Comparison of ENCODE assay signal across 9 cellular contexts in genomic region chr18:23574611-23575308, GRCh38. TPM values are rescaled to one million over a fixed set of nuclear protein-coding genes. Genes with fewer than 3 reads are reported as not detected.
A peak's percentile ranks its signal among the peaks of the same experiment; 100 is the strongest.
DNase-seq lines count a peak whose midpoint lies in the region; ATAC-seq and TF ChIP-seq lines count a peak whose summit lies in the region.
"Had no signal": no experiment of that assay in that cellular context is flagged by ENCODE, and none has a peak within 500 bp of the region (broad histone marks: within the 10 kb centered on the region; RNA-seq: fewer than 3 reads in every experiment).

No MANE protein-coding gene starts in this region.

- H3K4me3 ChIP-seq in Peyer's patch = no peak overlapping the region
- H3K4me3 ChIP-seq in endodermal cell (ENCODE audit: low read length) = no peak overlapping the region

- peak overlapping the region; percentile 37 for H3K27ac Mint-ChIP-seq in Calu3 (ENCODE audit: unreplicated experiment)
- H3K27ac Mint-ChIP-seq in endodermal cell = peak overlapping the region; percentile 72
- peak overlapping the region; percentile 49 for H3K27ac Mint-ChIP-seq in progenitor cell of endocrine pancreas

- H3K4me1 Mint-ChIP-seq in Calu3 (ENCODE audit: low read depth, unreplicated experiment) (peaks cover 35% of the 10 kb centered on the region), endodermal cell (peaks cover 13% of the 10 kb centered on the region), progenitor cell of endocrine pancreas (ENCODE audit: low read depth) (peaks cover 5% of the 10 kb centered on the region)

- CTCF ChIA-PET in Calu3 (lab: Charles Lee) = no interaction called here

- intact Hi-C loops in Calu3 (cut with micrococcal nuclease; ENCODE audit: unreplicated experiment) = no loop called here

- no peak for ATAC-seq in GM21367 (IDR thresholded peaks at IDR 0.05; ENCODE audit: unreplicated experiment)

- H3K9ac ChIP-seq in endodermal cell (ENCODE audit: extremely low read depth, low read length, poor library complexity, severe bottlenecking) = no peak overlapping the region

- H3K27ac ChIP-seq in Peyer's patch (peak overlapping the region; percentile 32 to 76 (median 61)), endodermal cell (ENCODE audit: low read depth, low read length) (no peak overlapping the region)

- no peaks in the 10 kb centered on the region for H3K27me3 Mint-ChIP-seq in Calu3 (ENCODE audit: unreplicated experiment)
- H3K27me3 Mint-ChIP-seq in endodermal cell (ENCODE audit: insufficient read depth) = no peaks in the 10 kb centered on the region
- H3K27me3 Mint-ChIP-seq in progenitor cell of endocrine pancreas = no peaks in the 10 kb centered on the region

- TF ChIP-seq POLR2A in Peyer's patch (IDR thresholded peaks at IDR 0.05) = no peak

- H3K4me3 Mint-ChIP-seq in Calu3 (ENCODE audit: low read depth, unreplicated experiment) = peak overlapping the region; percentile 12
- H3K4me3 Mint-ChIP-seq in endodermal cell = no peak overlapping the region
- H3K4me3 Mint-ChIP-seq in progenitor cell of endocrine pancreas (ENCODE audit: low read depth) = no peak overlapping the region

- H3K9me3 ChIP-seq in Peyer's patch (no peaks in the 10 kb centered on the region), endodermal cell (ENCODE audit: control insufficient read depth, low read length) (no peaks in the 10 kb centered on the region)

- H3K27me3 ChIP-seq in Peyer's patch = no peaks in the 10 kb centered on the region
- H3K27me3 ChIP-seq in endodermal cell (ENCODE audit: control insufficient read depth, insufficient read depth, low read length, poor library complexity, severe bottlenecking) = no peaks in the 10 kb centered on the region

- DNase-seq in Calu3 (no peak), Peyer's patch (no peak), endodermal cell (no peak), progenitor cell of endocrine pancreas (ENCODE audit: low spot score, unreplicated experiment) (no peak), DMS 273 (lab: John Stamatoyannopoulos, UW; ENCODE audit: unreplicated experiment) (no peak), RPMI8226 (no peak), cerebellar nuclear complex (lab: John Stamatoyannopoulos, UW) (no peak)
- DNase-seq: NCI-H524 had no signal

- WGBS in endodermal cell (ENCODE audit: insufficient coverage in 1 of 2, insufficient read length in 1 of 2), 2 experiments = 87 to 100% methylated on average over 1 to 5 of the region's 5 CpGs

- BruUV-seq in Calu3 (replicated peaks; lab: Mats Ljungman, UMichigan) = no TSS peak

- H3K36me3 Mint-ChIP-seq in Calu3 (ENCODE audit: insufficient read depth, unreplicated experiment) (peaks cover 54% of the 10 kb centered on the region), endodermal cell (ENCODE audit: low read depth) (peaks cover 43% of the 10 kb centered on the region), progenitor cell of endocrine pancreas (ENCODE audit: insufficient read depth) (peaks cover 12% of the 10 kb centered on the region)

- peaks cover 0 to 39% (median 0%) of the 10 kb centered on the region in 3 donors for H3K36me3 ChIP-seq in Peyer's patch
- H3K36me3 ChIP-seq in endodermal cell (ENCODE audit: control insufficient read depth, insufficient read depth, low read length) = peaks cover 47% of the 10 kb centered on the region

- H3K4me1 ChIP-seq in Peyer's patch (peaks cover 0 to 18% (median 5%) of the 10 kb centered on the region in 4 donors), endodermal cell (ENCODE audit: control insufficient read depth, insufficient read depth, low read length) (no peaks in the 10 kb centered on the region)

- TF ChIP-seq CTCF in Calu3 (IDR thresholded peaks at IDR 0.05; ENCODE audit: unreplicated experiment) (no peak), Peyer's patch (IDR thresholded peaks at IDR 0.05) (no peak), endodermal cell (conservative IDR thresholded peaks at IDR 0.05) (no peak), progenitor cell of endocrine pancreas (IDR thresholded peaks at IDR 0.05; ENCODE audit: unreplicated experiment) (no peak)

- H3K9me3 Mint-ChIP-seq in Calu3 (ENCODE audit: low read depth, unreplicated experiment) = no peaks in the 10 kb centered on the region
- H3K9me3 Mint-ChIP-seq in endodermal cell = peaks cover 2% of the 10 kb centered on the region
- H3K9me3 Mint-ChIP-seq in progenitor cell of endocrine pancreas (ENCODE audit: low read depth) = no peaks in the 10 kb centered on the region

RNA-seq across cellular contexts. Expression of gene NPC1, which starts 11.5 kb away (rescaled TPM):
- 82.6 and 84.7 TPM in 2 replicates for total RNA-seq in Calu3 (2022)
- total RNA-seq in Peyer's patch = 10 to 100 TPM; 62.7 to 80.1 (median 71.3) TPM
- total RNA-seq in endodermal cell = 10 to 100 TPM; 43.6 to 44.9 TPM
- polyA plus RNA-seq in endodermal cell (2013, experiment 1 of 2) = 38.5 TPM
- polyA plus RNA-seq in endodermal cell (2013, experiment 2 of 2) = 37.9 TPM
- 35.1 and 36.0 TPM in 2 replicates for total RNA-seq in progenitor cell of endocrine pancreas
